ENCODE assay signal across 8 cellular contexts in genomic region chr6:111591370-111591900, GRCh38. TPM values are rescaled to one million over a fixed set of nuclear protein-coding genes. Genes with fewer than 3 reads are reported as not detected.
A peak's percentile ranks its signal among the peaks of the same experiment; 100 is the strongest.
DNase-seq lines count a peak whose midpoint lies in the region; ATAC-seq and TF ChIP-seq lines count a peak whose summit lies in the region.

No MANE protein-coding gene starts in this region.

- peaks cover 12% of the 10 kb centered on the region for H3K79me1 ChIP-seq in mesenchymal stem cell (replicated peaks; ENCODE audit: low read length, poor library complexity, severe bottlenecking)

- no peak for TF ChIP-seq CTCF in MCF 10A (IDR thresholded peaks at IDR 0.05; ENCODE audit: unreplicated experiment)

- intact Hi-C loops in MCF 10A (cut with micrococcal nuclease): loop anchor here (1.0 kb wide), 1 partner anchor 14 kb away; the partner anchor contains the start of gene TRAF3IP2
- intact Hi-C loops in CD4-positive, alpha-beta memory T cell (cut with micrococcal nuclease): no loop called here

- peaks cover 52% of the 10 kb centered on the region for H3K4me1 Mint-ChIP-seq in MCF 10A (ENCODE audit: insufficient read depth, unreplicated experiment)
- peaks cover 20 to 43% (median 30%) of the 10 kb centered on the region in 4 donors for H3K4me1 Mint-ChIP-seq in CD4-positive, alpha-beta memory T cell

- H3K27ac ChIP-seq in ACC112 (ENCODE audit: low read depth, low read length): peak overlapping the region; percentile 94
- H3K27ac ChIP-seq in mesenchymal stem cell (ENCODE audit: low read length, poor library complexity, severe bottlenecking): peak overlapping the region; percentile 80
- H3K27ac ChIP-seq in CD4-positive, alpha-beta memory T cell (ENCODE audit: low read depth, low read length): no peak overlapping the region

- BruUV-seq in MCF 10A (replicated peaks; lab: Mats Ljungman, UMichigan): TSS peak; percentile 24

- peak overlapping the region; percentile 55 for H2AK5ac ChIP-seq in mesenchymal stem cell (ENCODE audit: low read length, severe bottlenecking)

- POLR2A ChIA-PET in MCF 10A (lab: Yijun Ruan, JAX): interaction anchor here (0.6 to 12.6 kb wide), 12 partner anchors 13 to 547 kb away, joined by 3 to 291 read pairs (median 7); partner anchors contain the start of genes REV3L and TRAF3IP2
- POLR2A ChIA-PET in CD4-positive, alpha-beta memory T cell (lab: Charles Lee; ENCODE audit: partially characterized antibody): no interaction called here

- no peak for ATAC-seq in stimulated activated naive CD8-positive, alpha-beta T cell treated with anti-CD3 and anti-CD28 coated beads, Interleukin-15, Interleukin-2, amounts not matched to agents 100 U/mL and 50 U/mL, for 24 hours

- H3K27me3 ChIP-seq in ACC112 (ENCODE audit: insufficient read depth, low read length) (no peaks in the 10 kb centered on the region), mesenchymal stem cell (ENCODE audit: control insufficient read depth in 1 of 2, insufficient read depth in 1 of 2, low read length in 2 of 2) (no peaks in the 10 kb centered on the region)
- H3K27me3 ChIP-seq in CD4-positive, alpha-beta memory T cell (ENCODE audit: insufficient read depth, low read length): no peaks in the 10 kb centered on the region

- H3K27ac Mint-ChIP-seq in MCF 10A (ENCODE audit: low read depth, unreplicated experiment): peak overlapping the region; percentile 87
- H3K27ac Mint-ChIP-seq in CD4-positive, alpha-beta memory T cell: no peak overlapping the region

- no peak overlapping the region for H3K14ac ChIP-seq in mesenchymal stem cell (ENCODE audit: low read length in 2 of 2)

- peaks cover 33% of the 10 kb centered on the region for H3K79me2 ChIP-seq in ACC112 (ENCODE audit: control insufficient read depth, insufficient read depth, low read length, unreplicated experiment)

- H3K36me3 Mint-ChIP-seq in MCF 10A (ENCODE audit: insufficient read depth, unreplicated experiment): peaks cover 50% of the 10 kb centered on the region
- peaks cover 29 to 47% of the 10 kb centered on the region in 2 donors for H3K36me3 Mint-ChIP-seq in CD4-positive, alpha-beta memory T cell

- peak overlapping the region; percentile 43 for H3K4me2 ChIP-seq in mesenchymal stem cell (ENCODE audit: low read length, poor library complexity, severe bottlenecking)

- 0 out of 2 replicates have a peak, but pooled peaks cover 3% of the 10 kb centered on the region for H3K36me3 ChIP-seq in ACC112 (ENCODE audit: insufficient read depth, low read length)
- peaks cover 0 to 68% of the 10 kb centered on the region in 2 experiments for H3K36me3 ChIP-seq in mesenchymal stem cell (ENCODE audit: control insufficient read depth in 1 of 2, insufficient read depth in 2 of 2, low read depth in 1 of 2, low read length in 2 of 2)
- H3K36me3 ChIP-seq in CD4-positive, alpha-beta memory T cell (ENCODE audit: insufficient read depth, low read length): peaks cover 9% of the 10 kb centered on the region

- peak overlapping the region; percentile 86 to 90 for H3K18ac ChIP-seq in mesenchymal stem cell (ENCODE audit: low read depth in 1 of 2, low read length in 2 of 2)

- no peak overlapping the region for H3K23ac ChIP-seq in mesenchymal stem cell (ENCODE audit: low read length in 2 of 2)

- peak; percentile 100 for DNase-seq in M059J (ENCODE audit: low read depth)
- peak; percentile 99 for DNase-seq in MCF 10A (ENCODE audit: unreplicated experiment)
- DNase-seq in mesenchymal stem cell: peak; percentile 99
- DNase-seq in stimulated activated naive CD8-positive, alpha-beta T cell treated with anti-CD3 and anti-CD28 coated beads, Interleukin-15, Interleukin-2, amounts not matched to agents 100 U/mL and 50 U/mL, for 24 hours: no peak
- DNase-seq in CD4-positive, alpha-beta memory T cell: no peak
- DNase-seq in cortex of kidney (lab: John Stamatoyannopoulos, UW): no peak
- DNase-seq in activated T-cell treated with anti-CD3 and anti-CD28 coated beads, Interleukin-2, amount 50 U/mL, for 48 hours: no peak

- 31% methylated on average over 12 of the region's 12 CpGs for WGBS in mesenchymal stem cell

- no peak overlapping the region for H2AFZ ChIP-seq in ACC112 (ENCODE audit: low read length, unreplicated experiment)
- H2AFZ ChIP-seq in mesenchymal stem cell (ENCODE audit: low read depth, low read length): no peak overlapping the region

- H3K4me3 Mint-ChIP-seq in MCF 10A (ENCODE audit: unreplicated experiment): peak overlapping the region; percentile 43
- no peak overlapping the region for H3K4me3 Mint-ChIP-seq in CD4-positive, alpha-beta memory T cell

- H4K8ac ChIP-seq in mesenchymal stem cell (ENCODE audit: low read length): peak overlapping the region; percentile 81

- CTCF ChIA-PET in MCF 10A (lab: Yijun Ruan, JAX): interaction anchor here (0.8 to 1.4 kb wide), 3 partner anchors 9 to 230 kb away, joined by 3 to 4 read pairs (median 3); no protein-coding TSS in a partner anchor
- CTCF ChIA-PET in CD4-positive, alpha-beta memory T cell (lab: Charles Lee; ENCODE audit: partially characterized antibody): no interaction called here

- peak overlapping the region; percentile 91 for H4K91ac ChIP-seq in mesenchymal stem cell (ENCODE audit: low read length)

- H3K4me3 ChIP-seq in ACC112 (ENCODE audit: low read depth, low read length): peak overlapping the region; percentile 34
- peak overlapping the region in 1 of 2 experiments; percentile 50 for H3K4me3 ChIP-seq in mesenchymal stem cell (ENCODE audit: insufficient read depth in 1 of 2, low read depth in 1 of 2, low read length in 2 of 2)
- H3K4me3 ChIP-seq in CD4-positive, alpha-beta memory T cell (ENCODE audit: low read length in 2 of 2): no peak overlapping the region

- no peaks in the 10 kb centered on the region for H3K27me3 Mint-ChIP-seq in MCF 10A (ENCODE audit: insufficient read depth, unreplicated experiment)
- H3K27me3 Mint-ChIP-seq in CD4-positive, alpha-beta memory T cell: no peaks in the 10 kb centered on the region

- H2BK120ac ChIP-seq in mesenchymal stem cell (ENCODE audit: low read depth, low read length): peak overlapping the region; percentile 27

- H3K9ac ChIP-seq in mesenchymal stem cell (ENCODE audit: low read length): peak overlapping the region; percentile 82

- H2BK5ac ChIP-seq in mesenchymal stem cell (ENCODE audit: low read depth, low read length, poor library complexity, severe bottlenecking): no peak overlapping the region

- H3K9me3 Mint-ChIP-seq in MCF 10A (ENCODE audit: unreplicated experiment): no peaks in the 10 kb centered on the region
- no peaks in the 10 kb centered on the region for H3K9me3 Mint-ChIP-seq in CD4-positive, alpha-beta memory T cell

- peaks cover 66% of the 10 kb centered on the region for H3K4me1 ChIP-seq in ACC112 (ENCODE audit: control insufficient read depth, insufficient read depth, low read length, unreplicated experiment)
- H3K4me1 ChIP-seq in mesenchymal stem cell (ENCODE audit: control insufficient read depth, insufficient read depth, low read depth, low read length): peaks cover 15% of the 10 kb centered on the region
- H3K4me1 ChIP-seq in CD4-positive, alpha-beta memory T cell (ENCODE audit: insufficient read depth, low read length): peaks cover 15% of the 10 kb centered on the region

- H2BK15ac ChIP-seq in mesenchymal stem cell (ENCODE audit: low read depth, poor library complexity, severe bottlenecking): peak overlapping the region; percentile 12

- peak overlapping the region; percentile 47 to 64 for H3K4ac ChIP-seq in mesenchymal stem cell (ENCODE audit: low read depth in 1 of 2, low read length in 2 of 2)

- H2BK12ac ChIP-seq in mesenchymal stem cell (ENCODE audit: low read length in 2 of 2): peak overlapping the region; percentile 87 to 96

- no peaks in the 10 kb centered on the region for H3K9me3 ChIP-seq in mesenchymal stem cell (ENCODE audit: control insufficient read depth, low read length)
- no peaks in the 10 kb centered on the region for H3K9me3 ChIP-seq in CD4-positive, alpha-beta memory T cell (ENCODE audit: control insufficient read depth in 1 of 2, low read length in 2 of 2)

RNA-seq across cellular contexts. Expression of gene TRAF3IP2, which starts 14.2 kb away (rescaled TPM):
- total RNA-seq in M059J (2014; rRNA removed; shearing (Covaris generic)): 46.8 and 51.1 TPM in 2 replicates
- total RNA-seq in MCF 10A (2022): 56.8 and 57.9 TPM in 2 replicates
- polyA plus RNA-seq in mesenchymal stem cell (2013, experiment 1 of 2): 12.5 TPM
- 13.1 TPM for polyA plus RNA-seq in mesenchymal stem cell (2013, experiment 2 of 2)
- total RNA-seq in CD4-positive, alpha-beta memory T cell: 10 to 100 TPM; 18.2 to 19.7 TPM
- 10 to 100 TPM; 15.6 to 17.8 TPM for polyA plus RNA-seq in CD4-positive, alpha-beta memory T cell

Comparison
In these comparisons a context has a peak if more than half of its experiments do, and no peak if none do; other contexts are left out.
1. DNase-seq: peak in M059J (single experiment), MCF 10A (single experiment) and mesenchymal stem cell (single experiment); none in stimulated activated naive CD8-positive, alpha-beta T cell treated with anti-CD3 and anti-CD28 coated beads, Interleukin-15, Interleukin-2, amounts not matched to agents 100 U/mL and 50 U/mL, for 24 hours (single experiment), CD4-positive, alpha-beta memory T cell (0 of 5), cortex of kidney (single experiment) and activated T-cell treated with anti-CD3 and anti-CD28 coated beads, Interleukin-2, amount 50 U/mL, for 48 hours (0 of 2).